In the genomic region with DNA sequence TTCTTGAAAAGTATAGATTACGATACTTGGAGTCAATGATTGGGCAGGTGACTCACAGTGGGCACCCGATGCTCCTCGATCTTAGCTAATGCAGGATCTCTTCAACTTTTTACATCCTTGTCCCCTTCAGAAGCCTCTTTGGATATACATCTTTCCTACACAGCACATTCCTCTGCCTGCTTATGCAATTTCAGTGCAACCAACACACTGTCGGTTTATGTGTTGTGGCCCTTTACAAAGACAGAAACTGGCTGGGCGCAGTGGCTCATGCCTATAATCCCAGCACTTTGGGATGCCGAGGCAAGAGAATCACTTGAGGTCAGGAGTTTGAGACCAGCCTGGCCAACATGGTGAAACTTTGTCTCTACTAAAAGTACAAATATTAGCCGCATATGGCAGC, we compare ENCODE assay signal across 1 cellular context.
TF ChIP-seq lines count a peak whose summit lies in the region.

No MANE protein-coding gene starts in this region.

TF ChIP-seq in K562, 482 proteins besides CTCF, POLR2A, EP300 and RAD21 (continued from another document and continues in another):
- TF ChIP-seq, protein P1, sequence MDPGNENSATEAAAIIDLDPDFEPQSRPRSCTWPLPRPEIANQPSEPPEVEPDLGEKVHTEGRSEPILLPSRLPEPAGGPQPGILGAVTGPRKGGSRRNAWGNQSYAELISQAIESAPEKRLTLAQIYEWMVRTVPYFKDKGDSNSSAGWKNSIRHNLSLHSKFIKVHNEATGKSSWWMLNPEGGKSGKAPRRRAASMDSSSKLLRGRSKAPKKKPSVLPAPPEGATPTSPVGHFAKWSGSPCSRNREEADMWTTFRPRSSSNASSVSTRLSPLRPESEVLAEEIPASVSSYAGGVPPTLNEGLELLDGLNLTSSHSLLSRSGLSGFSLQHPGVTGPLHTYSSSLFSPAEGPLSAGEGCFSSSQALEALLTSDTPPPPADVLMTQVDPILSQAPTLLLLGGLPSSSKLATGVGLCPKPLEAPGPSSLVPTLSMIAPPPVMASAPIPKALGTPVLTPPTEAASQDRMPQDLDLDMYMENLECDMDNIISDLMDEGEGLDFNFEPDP (CRISPR knock-in tag; IDR thresholded peaks at IDR 0.05) = no peak
- TF ChIP-seq SAFB (IDR thresholded peaks at IDR 0.05; ENCODE audit: borderline replicate concordance, low read depth, low read length) (no peak), FOXK2 (conservative IDR thresholded peaks at IDR 0.05 in 1 of 2, IDR thresholded peaks at IDR 0.05 in 1 of 2; ENCODE audit: low read depth in 2 of 2) (no peak), SMAD3 (CRISPR knock-in tag; conservative IDR thresholded peaks at IDR 0.05) (no peak), EWSR1 (IDR thresholded peaks at IDR 0.05; ENCODE audit: borderline replicate concordance, low read depth, partially characterized antibody) (no peak), HNRNPH1 (optimal IDR thresholded peaks at IDR 0.05; ENCODE audit: low read depth, low read length) (no peak), KLF6 (CRISPR knock-in tag; IDR thresholded peaks at IDR 0.05; ENCODE audit: borderline replicate concordance) (no peak), MTA1 (IDR thresholded peaks at IDR 0.05; ENCODE audit: borderline replicate concordance) (no peak), KDM2B (CRISPR knock-in tag; IDR thresholded peaks at IDR 0.05) (no peak), RBM14 (IDR thresholded peaks at IDR 0.05; ENCODE audit: borderline replicate concordance, insufficient read depth, low read depth, low read length) (no peak), CXXC5 (CRISPR knock-in tag; IDR thresholded peaks at IDR 0.05) (peak; percentile 29; the same call in 1 of the 2 replicates), MCM2 (IDR thresholded peaks at IDR 0.05; ENCODE audit: low read depth) (no peak), PYGO2 (tag; IDR thresholded peaks at IDR 0.05) (0 out of 2 replicates have a peak, but pooled peaks have one; percentile 65), GATAD2B (IDR thresholded peaks at IDR 0.05; ENCODE audit: borderline replicate concordance) (no peak), ZNF124 (CRISPR knock-in tag; IDR thresholded peaks at IDR 0.05) (no peak), HMGN3 (IDR thresholded peaks at IDR 0.05; ENCODE audit: borderline replicate concordance, extremely low read depth, insufficient read length, low read depth, low read length) (no peak), FOXK1 (CRISPR knock-in tag; IDR thresholded peaks at IDR 0.05; ENCODE audit: borderline replicate concordance) (no peak), CBX8 (IDR thresholded peaks at IDR 0.05; ENCODE audit: borderline replicate concordance, extremely low read depth, low read depth, low read length, poor library complexity, severe bottlenecking) (no peak), PHF8 (IDR thresholded peaks at IDR 0.05; ENCODE audit: borderline replicate concordance, low read length) (no peak), JUND (IDR thresholded peaks at IDR 0.05; ENCODE audit: borderline replicate concordance, low read depth, low read length) (no peak), JUND (tag; IDR thresholded peaks at IDR 0.05; ENCODE audit: borderline replicate concordance, low read depth, low read length) (no peak), FOSL1 (tag; conservative IDR thresholded peaks at IDR 0.05) (no peak), PRPF4 (IDR thresholded peaks at IDR 0.05; ENCODE audit: insufficient read depth, low read depth, low read length, poor library complexity, severe bottlenecking) (no peak), SAP30 (IDR thresholded peaks at IDR 0.05; ENCODE audit: borderline replicate concordance, insufficient read depth, low read depth, low read length, poor library complexity, severe bottlenecking) (no peak), CSDE1 (IDR thresholded peaks at IDR 0.05) (no peak), ZNF830 (CRISPR knock-in tag; IDR thresholded peaks at IDR 0.05) (no peak), TCF7L2 (IDR thresholded peaks at IDR 0.05; ENCODE audit: low read depth, low read length) (no peak), TAF15 (IDR thresholded peaks at IDR 0.05; ENCODE audit: low read depth, low read length) (no peak)
- TF ChIP-seq, protein P2, sequence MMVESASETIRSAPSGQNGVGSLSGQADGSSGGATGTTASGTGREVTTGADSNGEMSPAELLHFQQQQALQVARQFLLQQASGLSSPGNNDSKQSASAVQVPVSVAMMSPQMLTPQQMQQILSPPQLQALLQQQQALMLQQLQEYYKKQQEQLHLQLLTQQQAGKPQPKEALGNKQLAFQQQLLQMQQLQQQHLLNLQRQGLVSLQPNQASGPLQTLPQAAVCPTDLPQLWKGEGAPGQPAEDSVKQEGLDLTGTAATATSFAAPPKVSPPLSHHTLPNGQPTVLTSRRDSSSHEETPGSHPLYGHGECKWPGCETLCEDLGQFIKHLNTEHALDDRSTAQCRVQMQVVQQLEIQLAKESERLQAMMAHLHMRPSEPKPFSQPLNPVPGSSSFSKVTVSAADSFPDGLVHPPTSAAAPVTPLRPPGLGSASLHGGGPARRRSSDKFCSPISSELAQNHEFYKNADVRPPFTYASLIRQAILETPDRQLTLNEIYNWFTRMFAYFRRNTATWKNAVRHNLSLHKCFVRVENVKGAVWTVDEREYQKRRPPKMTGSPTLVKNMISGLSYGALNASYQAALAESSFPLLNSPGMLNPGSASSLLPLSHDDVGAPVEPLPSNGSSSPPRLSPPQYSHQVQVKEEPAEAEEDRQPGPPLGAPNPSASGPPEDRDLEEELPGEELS (CRISPR knock-in tag; IDR thresholded peaks at IDR 0.05; ENCODE audit: borderline replicate concordance) = no peak
- TF ChIP-seq, protein P3, sequence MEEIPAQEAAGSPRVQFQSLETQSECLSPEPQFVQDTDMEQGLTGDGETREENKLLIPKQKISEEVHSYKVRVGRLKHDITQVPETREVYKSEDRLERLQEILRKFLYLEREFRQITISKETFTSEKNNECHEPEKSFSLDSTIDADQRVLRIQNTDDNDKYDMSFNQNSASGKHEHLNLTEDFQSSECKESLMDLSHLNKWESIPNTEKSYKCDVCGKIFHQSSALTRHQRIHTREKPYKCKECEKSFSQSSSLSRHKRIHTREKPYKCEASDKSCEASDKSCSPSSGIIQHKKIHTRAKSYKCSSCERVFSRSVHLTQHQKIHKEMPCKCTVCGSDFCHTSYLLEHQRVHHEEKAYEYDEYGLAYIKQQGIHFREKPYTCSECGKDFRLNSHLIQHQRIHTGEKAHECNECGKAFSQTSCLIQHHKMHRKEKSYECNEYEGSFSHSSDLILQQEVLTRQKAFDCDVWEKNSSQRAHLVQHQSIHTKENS (CRISPR knock-in tag; IDR thresholded peaks at IDR 0.05) = no peak
- TF ChIP-seq, protein P4, sequence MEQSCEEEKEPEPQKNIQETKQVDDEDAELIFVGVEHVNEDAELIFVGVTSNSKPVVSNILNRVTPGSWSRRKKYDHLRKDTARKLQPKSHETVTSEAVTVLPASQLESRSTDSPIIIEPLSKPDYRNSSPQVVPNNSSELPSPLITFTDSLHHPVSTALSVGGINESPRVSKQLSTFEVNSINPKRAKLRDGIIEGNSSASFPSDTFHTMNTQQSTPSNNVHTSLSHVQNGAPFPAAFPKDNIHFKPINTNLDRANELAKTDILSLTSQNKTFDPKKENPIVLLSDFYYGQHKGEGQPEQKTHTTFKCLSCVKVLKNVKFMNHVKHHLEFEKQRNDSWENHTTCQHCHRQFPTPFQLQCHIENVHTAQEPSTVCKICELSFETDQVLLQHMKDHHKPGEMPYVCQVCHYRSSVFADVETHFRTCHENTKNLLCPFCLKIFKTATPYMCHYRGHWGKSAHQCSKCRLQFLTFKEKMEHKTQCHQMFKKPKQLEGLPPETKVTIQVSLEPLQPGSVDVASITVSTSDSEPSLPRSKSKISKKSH (CRISPR knock-in tag; IDR thresholded peaks at IDR 0.05) = no peak
- TF ChIP-seq, protein P5, sequence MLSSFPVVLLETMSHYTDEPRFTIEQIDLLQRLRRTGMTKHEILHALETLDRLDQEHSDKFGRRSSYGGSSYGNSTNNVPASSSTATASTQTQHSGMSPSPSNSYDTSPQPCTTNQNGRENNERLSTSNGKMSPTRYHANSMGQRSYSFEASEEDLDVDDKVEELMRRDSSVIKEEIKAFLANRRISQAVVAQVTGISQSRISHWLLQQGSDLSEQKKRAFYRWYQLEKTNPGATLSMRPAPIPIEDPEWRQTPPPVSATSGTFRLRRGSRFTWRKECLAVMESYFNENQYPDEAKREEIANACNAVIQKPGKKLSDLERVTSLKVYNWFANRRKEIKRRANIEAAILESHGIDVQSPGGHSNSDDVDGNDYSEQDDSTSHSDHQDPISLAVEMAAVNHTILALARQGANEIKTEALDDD (IDR thresholded peaks at IDR 0.05) = no peak
- TF ChIP-seq, protein P6, sequence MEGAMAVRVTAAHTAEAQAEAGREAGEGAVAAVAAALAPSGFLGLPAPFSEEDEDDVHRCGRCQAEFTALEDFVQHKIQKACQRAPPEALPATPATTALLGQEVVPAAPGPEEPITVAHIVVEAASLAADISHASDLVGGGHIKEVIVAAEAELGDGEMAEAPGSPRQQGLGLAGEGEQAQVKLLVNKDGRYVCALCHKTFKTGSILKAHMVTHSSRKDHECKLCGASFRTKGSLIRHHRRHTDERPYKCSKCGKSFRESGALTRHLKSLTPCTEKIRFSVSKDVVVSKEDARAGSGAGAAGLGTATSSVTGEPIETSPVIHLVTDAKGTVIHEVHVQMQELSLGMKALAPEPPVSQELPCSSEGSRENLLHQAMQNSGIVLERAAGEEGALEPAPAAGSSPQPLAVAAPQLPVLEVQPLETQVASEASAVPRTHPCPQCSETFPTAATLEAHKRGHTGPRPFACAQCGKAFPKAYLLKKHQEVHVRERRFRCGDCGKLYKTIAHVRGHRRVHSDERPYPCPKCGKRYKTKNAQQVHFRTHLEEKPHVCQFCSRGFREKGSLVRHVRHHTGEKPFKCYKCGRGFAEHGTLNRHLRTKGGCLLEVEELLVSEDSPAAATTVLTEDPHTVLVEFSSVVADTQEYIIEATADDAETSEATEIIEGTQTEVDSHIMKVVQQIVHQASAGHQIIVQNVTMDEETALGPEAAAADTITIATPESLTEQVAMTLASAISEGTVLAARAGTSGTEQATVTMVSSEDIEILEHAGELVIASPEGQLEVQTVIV (CRISPR knock-in tag; IDR thresholded peaks at IDR 0.05; ENCODE audit: borderline replicate concordance) = no peak
- TF ChIP-seq, protein P7, sequence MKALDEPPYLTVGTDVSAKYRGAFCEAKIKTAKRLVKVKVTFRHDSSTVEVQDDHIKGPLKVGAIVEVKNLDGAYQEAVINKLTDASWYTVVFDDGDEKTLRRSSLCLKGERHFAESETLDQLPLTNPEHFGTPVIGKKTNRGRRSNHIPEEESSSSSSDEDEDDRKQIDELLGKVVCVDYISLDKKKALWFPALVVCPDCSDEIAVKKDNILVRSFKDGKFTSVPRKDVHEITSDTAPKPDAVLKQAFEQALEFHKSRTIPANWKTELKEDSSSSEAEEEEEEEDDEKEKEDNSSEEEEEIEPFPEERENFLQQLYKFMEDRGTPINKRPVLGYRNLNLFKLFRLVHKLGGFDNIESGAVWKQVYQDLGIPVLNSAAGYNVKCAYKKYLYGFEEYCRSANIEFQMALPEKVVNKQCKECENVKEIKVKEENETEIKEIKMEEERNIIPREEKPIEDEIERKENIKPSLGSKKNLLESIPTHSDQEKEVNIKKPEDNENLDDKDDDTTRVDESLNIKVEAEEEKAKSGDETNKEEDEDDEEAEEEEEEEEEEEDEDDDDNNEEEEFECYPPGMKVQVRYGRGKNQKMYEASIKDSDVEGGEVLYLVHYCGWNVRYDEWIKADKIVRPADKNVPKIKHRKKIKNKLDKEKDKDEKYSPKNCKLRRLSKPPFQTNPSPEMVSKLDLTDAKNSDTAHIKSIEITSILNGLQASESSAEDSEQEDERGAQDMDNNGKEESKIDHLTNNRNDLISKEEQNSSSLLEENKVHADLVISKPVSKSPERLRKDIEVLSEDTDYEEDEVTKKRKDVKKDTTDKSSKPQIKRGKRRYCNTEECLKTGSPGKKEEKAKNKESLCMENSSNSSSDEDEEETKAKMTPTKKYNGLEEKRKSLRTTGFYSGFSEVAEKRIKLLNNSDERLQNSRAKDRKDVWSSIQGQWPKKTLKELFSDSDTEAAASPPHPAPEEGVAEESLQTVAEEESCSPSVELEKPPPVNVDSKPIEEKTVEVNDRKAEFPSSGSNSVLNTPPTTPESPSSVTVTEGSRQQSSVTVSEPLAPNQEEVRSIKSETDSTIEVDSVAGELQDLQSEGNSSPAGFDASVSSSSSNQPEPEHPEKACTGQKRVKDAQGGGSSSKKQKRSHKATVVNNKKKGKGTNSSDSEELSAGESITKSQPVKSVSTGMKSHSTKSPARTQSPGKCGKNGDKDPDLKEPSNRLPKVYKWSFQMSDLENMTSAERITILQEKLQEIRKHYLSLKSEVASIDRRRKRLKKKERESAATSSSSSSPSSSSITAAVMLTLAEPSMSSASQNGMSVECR (CRISPR knock-in tag; IDR thresholded peaks at IDR 0.05) = no peak
- TF ChIP-seq, protein P8, sequence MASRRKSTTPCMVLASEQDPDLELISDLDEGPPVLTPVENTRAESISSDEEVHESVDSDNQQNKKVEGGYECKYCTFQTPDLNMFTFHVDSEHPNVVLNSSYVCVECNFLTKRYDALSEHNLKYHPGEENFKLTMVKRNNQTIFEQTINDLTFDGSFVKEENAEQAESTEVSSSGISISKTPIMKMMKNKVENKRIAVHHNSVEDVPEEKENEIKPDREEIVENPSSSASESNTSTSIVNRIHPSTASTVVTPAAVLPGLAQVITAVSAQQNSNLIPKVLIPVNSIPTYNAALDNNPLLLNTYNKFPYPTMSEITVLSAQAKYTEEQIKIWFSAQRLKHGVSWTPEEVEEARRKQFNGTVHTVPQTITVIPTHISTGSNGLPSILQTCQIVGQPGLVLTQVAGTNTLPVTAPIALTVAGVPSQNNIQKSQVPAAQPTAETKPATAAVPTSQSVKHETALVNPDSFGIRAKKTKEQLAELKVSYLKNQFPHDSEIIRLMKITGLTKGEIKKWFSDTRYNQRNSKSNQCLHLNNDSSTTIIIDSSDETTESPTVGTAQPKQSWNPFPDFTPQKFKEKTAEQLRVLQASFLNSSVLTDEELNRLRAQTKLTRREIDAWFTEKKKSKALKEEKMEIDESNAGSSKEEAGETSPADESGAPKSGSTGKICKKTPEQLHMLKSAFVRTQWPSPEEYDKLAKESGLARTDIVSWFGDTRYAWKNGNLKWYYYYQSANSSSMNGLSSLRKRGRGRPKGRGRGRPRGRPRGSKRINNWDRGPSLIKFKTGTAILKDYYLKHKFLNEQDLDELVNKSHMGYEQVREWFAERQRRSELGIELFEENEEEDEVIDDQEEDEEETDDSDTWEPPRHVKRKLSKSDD (conservative IDR thresholded peaks at IDR 0.05; ENCODE audit: low read length) = no peak
- TF ChIP-seq, protein P9, sequence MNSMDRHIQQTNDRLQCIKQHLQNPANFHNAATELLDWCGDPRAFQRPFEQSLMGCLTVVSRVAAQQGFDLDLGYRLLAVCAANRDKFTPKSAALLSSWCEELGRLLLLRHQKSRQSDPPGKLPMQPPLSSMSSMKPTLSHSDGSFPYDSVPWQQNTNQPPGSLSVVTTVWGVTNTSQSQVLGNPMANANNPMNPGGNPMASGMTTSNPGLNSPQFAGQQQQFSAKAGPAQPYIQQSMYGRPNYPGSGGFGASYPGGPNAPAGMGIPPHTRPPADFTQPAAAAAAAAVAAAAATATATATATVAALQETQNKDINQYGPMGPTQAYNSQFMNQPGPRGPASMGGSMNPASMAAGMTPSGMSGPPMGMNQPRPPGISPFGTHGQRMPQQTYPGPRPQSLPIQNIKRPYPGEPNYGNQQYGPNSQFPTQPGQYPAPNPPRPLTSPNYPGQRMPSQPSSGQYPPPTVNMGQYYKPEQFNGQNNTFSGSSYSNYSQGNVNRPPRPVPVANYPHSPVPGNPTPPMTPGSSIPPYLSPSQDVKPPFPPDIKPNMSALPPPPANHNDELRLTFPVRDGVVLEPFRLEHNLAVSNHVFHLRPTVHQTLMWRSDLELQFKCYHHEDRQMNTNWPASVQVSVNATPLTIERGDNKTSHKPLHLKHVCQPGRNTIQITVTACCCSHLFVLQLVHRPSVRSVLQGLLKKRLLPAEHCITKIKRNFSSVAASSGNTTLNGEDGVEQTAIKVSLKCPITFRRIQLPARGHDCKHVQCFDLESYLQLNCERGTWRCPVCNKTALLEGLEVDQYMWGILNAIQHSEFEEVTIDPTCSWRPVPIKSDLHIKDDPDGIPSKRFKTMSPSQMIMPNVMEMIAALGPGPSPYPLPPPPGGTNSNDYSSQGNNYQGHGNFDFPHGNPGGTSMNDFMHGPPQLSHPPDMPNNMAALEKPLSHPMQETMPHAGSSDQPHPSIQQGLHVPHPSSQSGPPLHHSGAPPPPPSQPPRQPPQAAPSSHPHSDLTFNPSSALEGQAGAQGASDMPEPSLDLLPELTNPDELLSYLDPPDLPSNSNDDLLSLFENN (IDR thresholded peaks at IDR 0.05; ENCODE audit: low read depth in 2 of 2, low read length in 2 of 2) = no peak
